ENCODE assay signal across 22 cellular contexts in genomic region chr18:48049757-48050156, GRCh38.
DNase-seq lines count a peak whose midpoint lies in the region; ATAC-seq, FAIRE-seq and TF ChIP-seq lines count a peak whose summit lies in the region.
"Had no signal": no experiment of that assay in that cellular context is flagged by ENCODE, and none has a peak within 500 bp of the region (broad histone marks: within the 10 kb centered on the region; RNA-seq: fewer than 3 reads in every experiment).

No MANE protein-coding gene starts in this region.

- H3K4me1 ChIP-seq in foreskin keratinocyte, result no peaks in the 10 kb centered on the region
- H3K4me1 ChIP-seq: A549 had no signal

- no peak overlapping the region for H3K27ac Mint-ChIP-seq in HFFc6
- H3K27ac Mint-ChIP-seq in stimulated activated effector memory CD8-positive, alpha-beta T cell treated with anti-CD3 and anti-CD28 coated beads, Interleukin-12 subunit alpha, Interleukin-12 subunit beta, amount 100 ng/mL, for 72 hours, result no peak overlapping the region

- peak; percentile 27 for ATAC-seq in foreskin keratinocyte
- peak; percentile 33 for ATAC-seq in omental fat pad (ENCODE audit: low FRiP score)
- no peak for ATAC-seq in GM18519 (IDR thresholded peaks at IDR 0.05; ENCODE audit: low FRiP score, unreplicated experiment)
- ATAC-seq in GM21529 (IDR thresholded peaks at IDR 0.05; ENCODE audit: unreplicated experiment), result no peak
- ATAC-seq in stimulated activated effector memory CD8-positive, alpha-beta T cell treated with anti-CD3 and anti-CD28 coated beads, Interleukin-12 subunit alpha, Interleukin-12 subunit beta, amount 100 ng/mL, for 72 hours, result no peak
- ATAC-seq: A549, HCT116, Panc1 had no signal

- no peaks in the 10 kb centered on the region for H3K9me3 Mint-ChIP-seq in HFFc6
- H3K9me3 Mint-ChIP-seq in stimulated activated effector memory CD8-positive, alpha-beta T cell treated with anti-CD3 and anti-CD28 coated beads, Interleukin-12 subunit alpha, Interleukin-12 subunit beta, amount 100 ng/mL, for 72 hours, result peaks cover 4% of the 10 kb centered on the region

- CTCF ChIA-PET in RWPE1 (lab: Yijun Ruan, JAX), result interaction anchor here (0.6 kb wide), 2 partner anchors 147 to 555 kb away, joined by 3 to 4 read pairs; no protein-coding TSS in a partner anchor

- H3K4me1 Mint-ChIP-seq in HFFc6 (ENCODE audit: low read depth), result no peaks in the 10 kb centered on the region
- H3K4me1 Mint-ChIP-seq in stimulated activated effector memory CD8-positive, alpha-beta T cell treated with anti-CD3 and anti-CD28 coated beads, Interleukin-12 subunit alpha, Interleukin-12 subunit beta, amount 100 ng/mL, for 72 hours, result no peaks in the 10 kb centered on the region

- H3K27me3 Mint-ChIP-seq in HFFc6 (ENCODE audit: insufficient read depth), result peaks cover 53% of the 10 kb centered on the region

- H3K36me3 Mint-ChIP-seq in HFFc6 (ENCODE audit: low read depth), result no peaks in the 10 kb centered on the region
- H3K36me3 Mint-ChIP-seq in stimulated activated effector memory CD8-positive, alpha-beta T cell treated with anti-CD3 and anti-CD28 coated beads, Interleukin-12 subunit alpha, Interleukin-12 subunit beta, amount 100 ng/mL, for 72 hours, result no peaks in the 10 kb centered on the region

- H3K4me3 Mint-ChIP-seq in HFFc6, result no peak overlapping the region
- H3K4me3 Mint-ChIP-seq in stimulated activated effector memory CD8-positive, alpha-beta T cell treated with anti-CD3 and anti-CD28 coated beads, Interleukin-12 subunit alpha, Interleukin-12 subunit beta, amount 100 ng/mL, for 72 hours, result no peak overlapping the region

- FAIRE-seq in D721Med (lab: Jason Lieb, UNC), result peak; percentile 92
- FAIRE-seq: A549, G401.6, GM12891, GM19239 had no signal

- DNase-seq in D721Med (ENCODE audit: insufficient read length, low spot score), result peak; percentile 65
- DNase-seq in RWPE1 (ENCODE audit: low spot score), result no peak
- no peak for DNase-seq in foreskin keratinocyte
- no peak for DNase-seq in omental fat pad (ENCODE audit: low spot score)
- DNase-seq in HFFc6, result no peak
- DNase-seq in stimulated activated effector memory CD8-positive, alpha-beta T cell treated with anti-CD3 and anti-CD28 coated beads, Interleukin-12 subunit alpha, Interleukin-12 subunit beta, amount 100 ng/mL, for 72 hours (ENCODE audit: low spot score in 2 of 2), result no peak
- DNase-seq: COR-L47, DMS79 treated with DMSO at 0.1 percent for 48 hours, KBM-7, NCI-H1092, NCI-H2227 treated with DMSO at 0.1 percent for 48 hours, NCI-H526 treated with DMSO at 0.1 percent for 48 hours, SHP77 treated with DMSO at 0.1 percent for 48 hours had no signal

- POLR2A ChIA-PET in RWPE1 (lab: Yijun Ruan, JAX; ENCODE audit: low non-redundant PET), result no interaction called here

- H3K27me3 ChIP-seq in foreskin keratinocyte, result peaks cover 44% of the 10 kb centered on the region

- H3K27ac ChIP-seq in RWPE1 (peak overlapping the region; percentile 94), foreskin keratinocyte (no peak overlapping the region)
- H3K27ac ChIP-seq: A549, C4-2B had no signal

- TF ChIP-seq CTCF in D721Med (IDR thresholded peaks at IDR 0.05; ENCODE audit: insufficient read depth, missing control alignments) (no peak), RWPE1 (conservative IDR thresholded peaks at IDR 0.05; ENCODE audit: low read depth) (no peak), foreskin keratinocyte (conservative IDR thresholded peaks at IDR 0.05) (no peak), omental fat pad (IDR thresholded peaks at IDR 0.05) (no peak), HFFc6 (IDR thresholded peaks at IDR 0.05) (no peak)

Comparison
In these comparisons a context has a peak if more than half of its experiments do, and no peak if none do; other contexts are left out.
1. ATAC-seq: peak in foreskin keratinocyte (single experiment) and omental fat pad (single experiment); none in GM18519 (single experiment), GM21529 (single experiment) and stimulated activated effector memory CD8-positive, alpha-beta T cell treated with anti-CD3 and anti-CD28 coated beads, Interleukin-12 subunit alpha, Interleukin-12 subunit beta, amount 100 ng/mL, for 72 hours (single experiment).